14 cellular contexts compared by ENCODE assay signal in genomic region chrX:20506739-20507138, GRCh38.
"Had no signal": no experiment of that assay in that cellular context is flagged by ENCODE, and none has a peak within 500 bp of the region (broad histone marks: within the 10 kb centered on the region; RNA-seq: fewer than 3 reads in every experiment).

No MANE protein-coding gene starts in this region.

- H3K27ac Mint-ChIP-seq: activated CD8-positive, alpha-beta T cell treated with anti-CD3 and anti-CD28 coated beads for 36 hours; activated naive CD4-positive, alpha-beta T cell treated with anti-CD3 and anti-CD28 coated beads for 36 hours; activated T-helper 1 cell treated with anti-CD3 and anti-CD28 coated beads, Interleukin-12 subunit alpha, Interleukin-12 subunit beta, Interleukin-2, Interleukin-4 antibody, amounts not matched to agents 30 ng/mL and 10 ng/mL and 1 ng/mL, durations not matched to agents 14 hours and 24 hours and 36 hours had no signal

- H3K9me3 Mint-ChIP-seq: activated CD8-positive, alpha-beta T cell treated with anti-CD3 and anti-CD28 coated beads for 36 hours; activated naive CD4-positive, alpha-beta T cell treated with anti-CD3 and anti-CD28 coated beads for 36 hours had no signal

- DNase-seq: activated CD4-positive, CD25-positive, alpha-beta regulatory T cell treated with anti-CD3 and anti-CD28 coated beads, Interleukin-2, amount 50 U/mL, for 72 hours; activated CD8-positive, alpha-beta memory T cell treated with anti-CD3 and anti-CD28 coated beads, Interleukin-2, amount 50 U/mL, for 4 hours; activated CD8-positive, alpha-beta T cell treated with anti-CD3 and anti-CD28 coated beads for 36 hours; activated naive CD4-positive, alpha-beta T cell treated with anti-CD3 and anti-CD28 coated beads for 36 hours; caudate nucleus; colonic mucosa; effector CD4-positive, alpha-beta T cell; hypothalamus; kidney glomerular epithelial cell; pancreas; retina; stimulated activated CD4-positive, alpha-beta T cell treated with anti-CD3 and anti-CD28 coated beads, Interleukin-4, amount 100 ng/mL, for 4 hours; tibial artery had no signal

- ATAC-seq: activated CD8-positive, alpha-beta T cell treated with anti-CD3 and anti-CD28 coated beads for 36 hours; pancreas had no signal

- H3K4me3 Mint-ChIP-seq: activated CD8-positive, alpha-beta T cell treated with anti-CD3 and anti-CD28 coated beads for 36 hours; activated naive CD4-positive, alpha-beta T cell treated with anti-CD3 and anti-CD28 coated beads for 36 hours; activated T-helper 1 cell treated with anti-CD3 and anti-CD28 coated beads, Interleukin-12 subunit alpha, Interleukin-12 subunit beta, Interleukin-2, Interleukin-4 antibody, amounts not matched to agents 30 ng/mL and 10 ng/mL and 1 ng/mL, durations not matched to agents 14 hours and 24 hours and 36 hours had no signal
